ENCODE assay signal across 26 cellular contexts in the genomic region with DNA sequence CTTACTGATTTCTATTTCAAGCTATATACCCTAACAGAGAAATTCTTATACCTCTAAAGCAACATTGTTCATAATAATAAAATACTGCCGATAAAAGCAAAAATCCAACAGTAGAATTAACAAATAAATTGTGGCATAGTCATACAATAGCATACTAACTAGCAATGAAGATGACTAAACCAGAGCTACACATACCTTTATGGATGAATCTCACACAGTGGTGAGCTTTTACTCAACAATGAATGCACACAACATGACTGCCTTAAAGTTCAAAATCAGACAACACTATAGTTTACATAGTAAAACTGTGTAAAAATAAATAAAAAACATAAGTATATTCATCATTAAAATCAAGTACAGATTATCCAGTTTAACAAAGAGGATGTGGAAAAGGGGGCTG.
"Had no signal": no experiment of that assay in that cellular context is flagged by ENCODE, and none has a peak within 500 bp of the region (broad histone marks: within the 10 kb centered on the region; RNA-seq: fewer than 3 reads in every experiment).

No MANE protein-coding gene starts in this region.

- H3K4me3 ChIP-seq: heart left ventricle, left lung, lower lobe of right lung, spleen, testis, transverse colon, uterus had no signal

- H3K4me1 Mint-ChIP-seq: activated B cell treated with CpG ODN at 0.5 μM for 24 hours; activated CD4-positive, alpha-beta T cell treated with anti-CD3 and anti-CD28 coated beads for 36 hours had no signal

- H3K27me3 Mint-ChIP-seq: activated B cell treated with CpG ODN at 0.5 μM for 24 hours; activated CD4-positive, alpha-beta T cell treated with anti-CD3 and anti-CD28 coated beads for 36 hours; activated naive CD8-positive, alpha-beta T cell treated with anti-CD3 and anti-CD28 coated beads for 36 hours; effector memory CD8-positive, alpha-beta T cell; natural killer cell treated with Interleukin-12 subunit alpha and Interleukin-12 subunit beta and Interleukin-15 and Interleukin-18, amount 100 ng/mL, for 72 hours had no signal

- H3K4me3 Mint-ChIP-seq: activated B cell treated with CpG ODN at 0.5 μM for 24 hours; activated CD4-positive, alpha-beta T cell treated with anti-CD3 and anti-CD28 coated beads for 36 hours; activated CD8-positive, alpha-beta T cell treated with anti-CD3 and anti-CD28 coated beads, Interleukin-2, amount 10 ng/mL, durations not matched to agents 7 days and 5 days; activated naive CD4-positive, alpha-beta T cell treated with anti-CD3 and anti-CD28 coated beads for 36 hours; activated naive CD8-positive, alpha-beta T cell treated with anti-CD3 and anti-CD28 coated beads for 36 hours; effector memory CD8-positive, alpha-beta T cell; natural killer cell treated with Interleukin-12 subunit alpha and Interleukin-12 subunit beta and Interleukin-15 and Interleukin-18, amount 100 ng/mL, for 72 hours; T-helper 2 cell treated with Interferon-gamma antibody and Interleukin-4, amounts not matched to agents 5 μg/mL and 100 μg/mL, for 36 hours had no signal

- DNase-seq: activated B cell treated with CpG ODN at 0.5 μM for 24 hours; activated CD4-positive, alpha-beta T cell treated with anti-CD3 and anti-CD28 coated beads for 36 hours; activated CD8-positive, alpha-beta T cell treated with anti-CD3 and anti-CD28 coated beads, Interleukin-2, amount 10 ng/mL, durations not matched to agents 7 days and 5 days; activated effector memory CD4-positive, alpha-beta T cell treated with anti-CD3 and anti-CD28 coated beads, Interleukin-2, amount 50 U/mL, for 16 hours; activated naive CD4-positive, alpha-beta T cell treated with anti-CD3 and anti-CD28 coated beads for 36 hours; activated naive CD8-positive, alpha-beta T cell treated with anti-CD3 and anti-CD28 coated beads for 36 hours; amniotic stem cell; brain microvascular endothelial cell; caudate nucleus; cortex of kidney; effector memory CD8-positive, alpha-beta T cell; heart left ventricle; hypothalamus; kidney glomerular epithelial cell; left lung; lower lobe of right lung; mesendoderm; right cardiac atrium; spleen; stimulated activated naive CD4-positive, alpha-beta T cell; T-helper 1 cell; testis; transverse colon; uterus had no signal

- H3K4me1 ChIP-seq: heart left ventricle, left lung, lower lobe of right lung, spleen, testis, transverse colon, uterus had no signal

- H3K27ac Mint-ChIP-seq: activated B cell treated with CpG ODN at 0.5 μM for 24 hours; activated CD4-positive, alpha-beta T cell treated with anti-CD3 and anti-CD28 coated beads for 36 hours; activated CD8-positive, alpha-beta T cell treated with anti-CD3 and anti-CD28 coated beads, Interleukin-2, amount 10 ng/mL, durations not matched to agents 7 days and 5 days; activated naive CD4-positive, alpha-beta T cell treated with anti-CD3 and anti-CD28 coated beads for 36 hours; activated naive CD8-positive, alpha-beta T cell treated with anti-CD3 and anti-CD28 coated beads for 36 hours; effector memory CD8-positive, alpha-beta T cell; natural killer cell treated with Interleukin-12 subunit alpha and Interleukin-12 subunit beta and Interleukin-15 and Interleukin-18, amount 100 ng/mL, for 72 hours; T-helper 2 cell treated with Interferon-gamma antibody and Interleukin-4, amounts not matched to agents 5 μg/mL and 100 μg/mL, for 36 hours had no signal

- H3K27ac ChIP-seq: brain microvascular endothelial cell, heart left ventricle, left lung, lower lobe of right lung, spleen, testis, transverse colon, uterus had no signal

- H3K9me3 ChIP-seq: heart left ventricle, left lung, lower lobe of right lung, spleen, testis, transverse colon, uterus had no signal

- H3K9me3 Mint-ChIP-seq: activated naive CD4-positive, alpha-beta T cell treated with anti-CD3 and anti-CD28 coated beads for 36 hours; activated naive CD8-positive, alpha-beta T cell treated with anti-CD3 and anti-CD28 coated beads for 36 hours; effector memory CD8-positive, alpha-beta T cell; natural killer cell treated with Interleukin-12 subunit alpha and Interleukin-12 subunit beta and Interleukin-15 and Interleukin-18, amount 100 ng/mL, for 72 hours; T-helper 2 cell treated with Interferon-gamma antibody and Interleukin-4, amounts not matched to agents 5 μg/mL and 100 μg/mL, for 36 hours had no signal

- H3K27me3 ChIP-seq: brain microvascular endothelial cell, heart left ventricle, left lung, spleen, testis, transverse colon, uterus had no signal

- ATAC-seq: activated CD4-positive, alpha-beta T cell treated with anti-CD3 and anti-CD28 coated beads for 36 hours; activated CD8-positive, alpha-beta T cell treated with anti-CD3 and anti-CD28 coated beads, Interleukin-2, amount 10 ng/mL, durations not matched to agents 7 days and 5 days; effector memory CD8-positive, alpha-beta T cell; heart left ventricle; left lung; lower lobe of right lung; natural killer cell treated with Interleukin-12 subunit alpha and Interleukin-12 subunit beta and Interleukin-15 and Interleukin-18, amount 100 ng/mL, for 72 hours; right cardiac atrium had no signal

- H3K36me3 ChIP-seq: uterus had no signal
